ENCODE assay signal across 28 cellular contexts in the genomic region with DNA sequence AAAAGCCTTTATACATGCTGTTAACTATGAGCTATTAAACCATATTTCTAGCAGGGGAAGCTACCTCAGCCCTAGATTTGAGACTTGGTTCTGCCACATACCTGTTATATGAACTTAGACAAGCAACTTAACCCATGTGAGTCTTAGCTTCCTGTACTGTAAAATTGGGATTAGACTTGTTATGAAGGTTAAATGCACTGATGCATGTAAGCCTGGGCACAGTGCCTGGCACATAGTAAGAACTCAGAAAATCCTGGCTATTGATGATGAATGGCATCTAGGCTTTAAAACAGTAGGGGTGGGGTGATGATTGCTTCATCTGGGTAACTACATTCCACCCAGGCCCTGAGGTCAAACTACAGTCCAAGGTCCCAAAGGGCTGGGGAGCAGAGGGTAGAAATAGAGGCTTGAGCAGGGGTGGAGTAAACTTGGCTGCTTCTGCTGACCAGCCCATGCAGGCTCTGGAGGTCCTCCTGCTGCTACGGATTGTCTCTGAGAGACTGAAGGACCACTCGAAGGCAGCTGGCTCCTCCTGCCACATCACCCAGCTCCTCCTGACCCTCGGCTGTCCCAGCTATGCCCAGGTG. TPM values are rescaled to one million over a fixed set of nuclear protein-coding genes. Genes with fewer than 3 reads are reported as not detected.
"Had no signal": no experiment of that assay in that cellular context is flagged by ENCODE, and none has a peak within 500 bp of the region (broad histone marks: within the 10 kb centered on the region; RNA-seq: fewer than 3 reads in every experiment).

No MANE protein-coding gene starts in this region.

- H3K27ac ChIP-seq: body of pancreas, epithelial cell of prostate, lower lobe of right lung, sigmoid colon, stomach, tibial artery had no signal

- H3K27ac Mint-ChIP-seq: activated CD4-positive, alpha-beta T cell treated with anti-CD3 and anti-CD28 coated beads, Interleukin-2, amount 10 ng/mL, durations not matched to agents 7 days and 5 days; activated CD8-positive, alpha-beta T cell treated with anti-CD3 and anti-CD28 coated beads for 36 hours; activated naive CD4-positive, alpha-beta T cell treated with anti-CD3 and anti-CD28 coated beads, Interleukin-2, amount 50 U/mL, for 24 hours; activated T-helper 17 cell treated with anti-CD3 and anti-CD28 coated beads, Interleukin-2, amount 50 U/mL, for 72 hours; immature natural killer cell; natural killer cell treated with Interleukin-12 subunit alpha and Interleukin-12 subunit beta and Interleukin-15 and Interleukin-18, amount 100 ng/mL, for 72 hours; stimulated activated naive B cell treated with anti-CD40 and anti-IgM and Interleukin-4, amounts not matched to agents 10 μg/mL and 1 μg/mL and 100 μg/mL, for 72 hours; WTC11 had no signal

- H3K4me1 ChIP-seq: body of pancreas, lower lobe of right lung, sigmoid colon, stomach, tibial artery had no signal

- FAIRE-seq: colon, endometrium had no signal

- H3K9me3 Mint-ChIP-seq: activated CD4-positive, alpha-beta T cell treated with anti-CD3 and anti-CD28 coated beads, Interleukin-2, amount 10 ng/mL, durations not matched to agents 7 days and 5 days; activated CD8-positive, alpha-beta T cell treated with anti-CD3 and anti-CD28 coated beads for 36 hours; activated naive CD4-positive, alpha-beta T cell treated with anti-CD3 and anti-CD28 coated beads, Interleukin-2, amount 50 U/mL, for 24 hours; activated T-cell treated with anti-CD3 and anti-CD28 coated beads, Interleukin-2, amount 50 U/mL, for 4 hours; activated T-helper 17 cell treated with anti-CD3 and anti-CD28 coated beads, Interleukin-2, amount 50 U/mL, for 72 hours; immature natural killer cell; natural killer cell treated with Interleukin-12 subunit alpha and Interleukin-12 subunit beta and Interleukin-15 and Interleukin-18, amount 100 ng/mL, for 72 hours; stimulated activated naive B cell treated with anti-CD40 and anti-IgM and Interleukin-4, amounts not matched to agents 10 μg/mL and 1 μg/mL and 100 μg/mL, for 72 hours; WTC11 had no signal

- H3K36me3 ChIP-seq: lower lobe of right lung, sigmoid colon, tibial artery had no signal

- H3K4me1 Mint-ChIP-seq: activated naive CD4-positive, alpha-beta T cell treated with anti-CD3 and anti-CD28 coated beads, Interleukin-2, amount 50 U/mL, for 24 hours; activated T-helper 17 cell treated with anti-CD3 and anti-CD28 coated beads, Interleukin-2, amount 50 U/mL, for 72 hours; immature natural killer cell; WTC11 had no signal

- DNase-seq: activated CD4-positive, alpha-beta T cell treated with anti-CD3 and anti-CD28 coated beads for 1 hour; activated CD4-positive, alpha-beta T cell treated with anti-CD3 and anti-CD28 coated beads, Interleukin-2, amount 10 ng/mL, durations not matched to agents 7 days and 5 days; activated CD8-positive, alpha-beta T cell treated with anti-CD3 and anti-CD28 coated beads for 36 hours; activated T-cell treated with anti-CD3 and anti-CD28 coated beads, Interleukin-2, amount 50 U/mL, for 4 hours; aorta; body of pancreas; dermis blood vessel endothelial cell; effector CD8-positive, alpha-beta T cell; head of caudate nucleus; hypothalamus; immature natural killer cell; lower lobe of right lung; mesenchymal stem cell; sigmoid colon; stimulated activated CD4-positive, alpha-beta T cell treated with anti-CD3 and anti-CD28 coated beads, Interleukin-15, amount 100 ng/mL, for 24 hours; stimulated activated CD4-positive, alpha-beta T cell treated with anti-CD3 and anti-CD28 coated beads, Interleukin-2, amount 100 ng/mL, for 24 hours; stimulated activated naive B cell treated with anti-CD40 and anti-IgM and Interleukin-4, amounts not matched to agents 10 μg/mL and 1 μg/mL and 100 μg/mL, for 72 hours; stomach; T-helper 2 cell; tibial artery had no signal

- H3K27me3 ChIP-seq: body of pancreas, sigmoid colon, stomach, tibial artery had no signal

- ATAC-seq: activated CD8-positive, alpha-beta T cell treated with anti-CD3 and anti-CD28 coated beads for 36 hours; activated T-cell treated with anti-CD3 and anti-CD28 coated beads, Interleukin-2, amount 50 U/mL, for 4 hours; activated T-helper 17 cell treated with anti-CD3 and anti-CD28 coated beads, Interleukin-2, amount 50 U/mL, for 72 hours; body of pancreas; left lobe of liver; lower lobe of right lung; natural killer cell treated with Interleukin-12 subunit alpha and Interleukin-12 subunit beta and Interleukin-15 and Interleukin-18, amount 100 ng/mL, for 72 hours; stimulated activated naive B cell treated with anti-CD40 and anti-IgM and Interleukin-4, amounts not matched to agents 10 μg/mL and 1 μg/mL and 100 μg/mL, for 72 hours; WTC11 had no signal

- H3K27me3 Mint-ChIP-seq: activated CD4-positive, alpha-beta T cell treated with anti-CD3 and anti-CD28 coated beads, Interleukin-2, amount 10 ng/mL, durations not matched to agents 7 days and 5 days; activated CD8-positive, alpha-beta T cell treated with anti-CD3 and anti-CD28 coated beads for 36 hours; activated naive CD4-positive, alpha-beta T cell treated with anti-CD3 and anti-CD28 coated beads, Interleukin-2, amount 50 U/mL, for 24 hours; activated T-helper 17 cell treated with anti-CD3 and anti-CD28 coated beads, Interleukin-2, amount 50 U/mL, for 72 hours; natural killer cell treated with Interleukin-12 subunit alpha and Interleukin-12 subunit beta and Interleukin-15 and Interleukin-18, amount 100 ng/mL, for 72 hours; stimulated activated naive B cell treated with anti-CD40 and anti-IgM and Interleukin-4, amounts not matched to agents 10 μg/mL and 1 μg/mL and 100 μg/mL, for 72 hours had no signal

- H3K4me3 Mint-ChIP-seq: activated CD4-positive, alpha-beta T cell treated with anti-CD3 and anti-CD28 coated beads, Interleukin-2, amount 10 ng/mL, durations not matched to agents 7 days and 5 days; activated CD8-positive, alpha-beta T cell treated with anti-CD3 and anti-CD28 coated beads for 36 hours; activated naive CD4-positive, alpha-beta T cell treated with anti-CD3 and anti-CD28 coated beads, Interleukin-2, amount 50 U/mL, for 24 hours; activated T-cell treated with anti-CD3 and anti-CD28 coated beads, Interleukin-2, amount 50 U/mL, for 4 hours; activated T-helper 17 cell treated with anti-CD3 and anti-CD28 coated beads, Interleukin-2, amount 50 U/mL, for 72 hours; immature natural killer cell; natural killer cell treated with Interleukin-12 subunit alpha and Interleukin-12 subunit beta and Interleukin-15 and Interleukin-18, amount 100 ng/mL, for 72 hours; stimulated activated naive B cell treated with anti-CD40 and anti-IgM and Interleukin-4, amounts not matched to agents 10 μg/mL and 1 μg/mL and 100 μg/mL, for 72 hours; WTC11 had no signal

- H3K4me3 ChIP-seq: body of pancreas, lower lobe of right lung, sigmoid colon, stomach, tibial artery had no signal

- H3K9me3 ChIP-seq: body of pancreas, lower lobe of right lung, sigmoid colon, stomach, tibial artery had no signal

- H3K36me3 Mint-ChIP-seq: immature natural killer cell had no signal

RNA-seq across cellular contexts. Expression of a gene that starts 11.3 kb away (rescaled TPM):
- total RNA-seq: body of pancreas had no signal
